ENCODE assay signal across 7 cellular contexts in the genomic region with DNA sequence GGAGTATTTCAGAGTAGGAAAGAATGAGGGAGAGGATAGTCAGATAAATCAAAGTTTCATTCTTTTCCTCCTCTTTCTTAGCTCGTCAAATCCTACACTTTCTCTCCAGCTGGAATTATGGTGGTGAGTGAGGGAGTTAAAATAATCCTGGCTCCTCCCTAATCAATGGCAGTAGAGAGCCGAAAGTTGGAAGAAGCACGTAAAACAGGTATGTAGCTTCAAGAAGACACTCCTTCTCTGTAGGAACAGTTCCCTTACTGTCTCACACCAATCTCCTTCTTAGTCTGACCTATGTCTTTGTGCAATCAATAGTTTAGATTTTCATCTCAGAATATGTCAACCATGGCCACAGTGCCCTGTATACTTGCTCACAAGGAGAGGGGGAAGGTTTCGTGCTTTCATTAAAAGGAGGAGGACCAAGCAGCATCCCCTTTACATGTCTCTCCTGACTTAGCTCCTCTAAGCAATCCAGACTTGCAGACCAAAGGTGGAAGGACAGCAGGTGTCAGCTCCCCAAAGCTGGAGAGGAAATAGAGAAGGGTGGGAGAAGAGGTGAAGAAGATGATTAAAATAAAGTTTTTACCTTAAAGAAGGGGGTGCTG. TPM values are rescaled to one million over a fixed set of nuclear protein-coding genes. Genes with fewer than 3 reads are reported as not detected.
DNase-seq lines count a peak whose midpoint lies in the region; ATAC-seq and TF ChIP-seq lines count a peak whose summit lies in the region.

No MANE protein-coding gene starts in this region.

- peak overlapping the region; percentile 80 for H3K27ac ChIP-seq in IMR-90 (ENCODE audit: insufficient read depth, low read length)

- no TSS peak for BruUV-seq in IMR-90 (replicated peaks; lab: Mats Ljungman, UMichigan)

- H3K4me1 Mint-ChIP-seq in activated B cell treated with CpG ODN at 0.5 μM for 24 hours: peaks cover 65% of the 10 kb centered on the region
- peaks cover 60% of the 10 kb centered on the region for H3K4me1 Mint-ChIP-seq in stimulated activated memory B cell treated with anti-CD40 and anti-IgM and Interleukin-4, amounts not matched to agents 10 μg/mL and 1 μg/mL and 100 μg/mL, for 72 hours

- TF ChIP-seq POLR2A in IMR-90 (IDR thresholded peaks at IDR 0.05; ENCODE audit: low read depth, low read length): no peak

- H2AK9ac ChIP-seq in IMR-90 (replicated peaks; ENCODE audit: low read depth, low read length, poor library complexity): peak overlapping the region; percentile 82

- peak overlapping the region; percentile 62 for H3K18ac ChIP-seq in IMR-90 (ENCODE audit: low read depth, low read length)

- POLR2A ChIA-PET in IMR-90 (lab: Charles Lee; ENCODE audit: unreplicated experiment): interaction anchor here (1.0 kb wide), 1 partner anchor 42 kb away, joined by 4 read pairs; a partner anchor contains a TSS
- POLR2A ChIA-PET in activated B cell treated with CpG ODN at 0.5 μM for 24 hours (lab: Charles Lee): interaction anchor here (0.6 to 1.9 kb wide), 12 partner anchors 32 to 809 kb away, joined by 3 to 8 read pairs (median 4); a partner anchor contains a TSS

- dilution Hi-C loops in IMR-90 (cut with HindIII; ENCODE audit: low sequenced_read_pairs, unreplicated experiment): no loop called here

- peak overlapping the region; percentile 57 to 81 for H4K8ac ChIP-seq in IMR-90 (ENCODE audit: low read depth in 2 of 2, low read length in 2 of 2)

- H2AFZ ChIP-seq in IMR-90 (replicated peaks; ENCODE audit: low read length, poor library complexity): peak overlapping the region; percentile 93

- no peak overlapping the region; the same call in 1 of the 3 replicates for H2BK15ac ChIP-seq in IMR-90 (ENCODE audit: low read depth, low read length)

- WGBS in IMR-90 (ENCODE audit: extremely low coverage in 2 of 2, insufficient read length in 1 of 2), 2 experiments: no CpG with 5 or more reads among the region's 4 CpGs

- H3K4ac ChIP-seq in IMR-90 (ENCODE audit: low read depth, low read length): peak overlapping the region; percentile 82

- peak overlapping the region; percentile 37; the same call in 1 of the 2 replicates for H2AK5ac ChIP-seq in IMR-90 (ENCODE audit: low read depth, low read length)

- no peak overlapping the region for H3K56ac ChIP-seq in IMR-90 (ENCODE audit: extremely low read depth, insufficient read depth, low read length)

- peaks cover 11 to 40% of the 10 kb centered on the region in 2 experiments for H3K79me1 ChIP-seq in IMR-90 (ENCODE audit: low read depth in 1 of 2, low read length in 2 of 2)

- H3K36me3 Mint-ChIP-seq in activated B cell treated with CpG ODN at 0.5 μM for 24 hours (ENCODE audit: low read depth): peaks cover 11% of the 10 kb centered on the region
- peaks cover 15% of the 10 kb centered on the region for H3K36me3 Mint-ChIP-seq in stimulated activated memory B cell treated with anti-CD40 and anti-IgM and Interleukin-4, amounts not matched to agents 10 μg/mL and 1 μg/mL and 100 μg/mL, for 72 hours

- in situ Hi-C loops in IMR-90 (cut with MboI; ENCODE audit: low sequenced_read_pairs): no loop called here

- peak overlapping the region; percentile 83; the same call in 1 of the 2 replicates for H3K23ac ChIP-seq in IMR-90 (ENCODE audit: low read depth, low read length)

- intact Hi-C loops in IMR-90 (cut with micrococcal nuclease) (loop anchor here (5.0 to 10.0 kb wide), 2 partner anchors 56 to 441 kb away; a partner anchor contains a TSS), activated B cell treated with CpG ODN at 0.5 μM for 24 hours (cut with micrococcal nuclease) (loop anchor here (5.0 to 10.0 kb wide), 4 partner anchors 151 to 606 kb away; a partner anchor contains a TSS)

- peak overlapping the region; percentile 98 for H3K4me3 Mint-ChIP-seq in activated B cell treated with CpG ODN at 0.5 μM for 24 hours
- H3K4me3 Mint-ChIP-seq in stimulated activated memory B cell treated with anti-CD40 and anti-IgM and Interleukin-4, amounts not matched to agents 10 μg/mL and 1 μg/mL and 100 μg/mL, for 72 hours: peak overlapping the region; percentile 97

- H3K27ac Mint-ChIP-seq in activated B cell treated with CpG ODN at 0.5 μM for 24 hours: peak overlapping the region; percentile 93
- peak overlapping the region; percentile 98 for H3K27ac Mint-ChIP-seq in stimulated activated memory B cell treated with anti-CD40 and anti-IgM and Interleukin-4, amounts not matched to agents 10 μg/mL and 1 μg/mL and 100 μg/mL, for 72 hours

- H3K36me3 ChIP-seq in IMR-90 (ENCODE audit: control insufficient read depth, insufficient read depth, low read length): peaks cover 9% of the 10 kb centered on the region; the same call in 1 of the 2 replicates
- H3K36me3 ChIP-seq in iPS-15b (ENCODE audit: control insufficient read depth, insufficient read depth, low read length): no peaks in the 10 kb centered on the region

- no peaks in the 10 kb centered on the region for H3K27me3 Mint-ChIP-seq in activated B cell treated with CpG ODN at 0.5 μM for 24 hours
- no peaks in the 10 kb centered on the region for H3K27me3 Mint-ChIP-seq in stimulated activated memory B cell treated with anti-CD40 and anti-IgM and Interleukin-4, amounts not matched to agents 10 μg/mL and 1 μg/mL and 100 μg/mL, for 72 hours

- H3K9me1 ChIP-seq in IMR-90 (ENCODE audit: insufficient read depth, low read length): peaks cover 11% of the 10 kb centered on the region

- H3K9me3 ChIP-seq in IMR-90 (ENCODE audit: control insufficient read depth, insufficient read depth, low read length): no peaks in the 10 kb centered on the region
- H3K9me3 ChIP-seq in iPS-15b (ENCODE audit: control insufficient read depth, insufficient read depth, low read length): no peaks in the 10 kb centered on the region

- peak overlapping the region; percentile 75 for H2BK5ac ChIP-seq in IMR-90 (ENCODE audit: low read depth, low read length, poor library complexity, severe bottlenecking)

- H3K27me3 ChIP-seq in IMR-90 (ENCODE audit: control insufficient read depth, insufficient read depth, low read length) (no peaks in the 10 kb centered on the region), iPS-15b (ENCODE audit: control insufficient read depth, insufficient read depth, low read length) (no peaks in the 10 kb centered on the region)

- CTCF ChIA-PET in IMR-90 (lab: Yijun Ruan, JAX): interaction anchor here (0.5 to 2.3 kb wide), 7 partner anchors 9 to 628 kb away, joined by 3 to 24 read pairs (median 6); a partner anchor contains a TSS
- CTCF ChIA-PET in activated B cell treated with CpG ODN at 0.5 μM for 24 hours (lab: Charles Lee): interaction anchor here (1.0 to 2.6 kb wide), 6 partner anchors 8 to 446 kb away, joined by 3 to 19 read pairs (median 4); no protein-coding TSS in a partner anchor

- H3K4me3 ChIP-seq in IMR-90 (ENCODE audit: insufficient read depth, low read depth, low read length) (peak overlapping the region; percentile 47), iPS-15b (ENCODE audit: low read depth, low read length) (peak overlapping the region; percentile 47)

- H3K14ac ChIP-seq in IMR-90 (replicated peaks; ENCODE audit: low read depth, low read length): peak overlapping the region; percentile 87

- peak overlapping the region; percentile 79 for H3K4me2 ChIP-seq in IMR-90 (ENCODE audit: low read depth, low read length)

- peak overlapping the region; percentile 82; the same call in 1 of the 2 replicates for H2BK120ac ChIP-seq in IMR-90 (ENCODE audit: low read depth, low read length)

- H3K9ac ChIP-seq in IMR-90 (ENCODE audit: low read depth, low read length) (peak overlapping the region; percentile 88), iPS-15b (ENCODE audit: low read depth, low read length) (no peak overlapping the region)

- H4K20me1 ChIP-seq in IMR-90 (ENCODE audit: insufficient read depth, low read length): no peaks in the 10 kb centered on the region

- TF ChIP-seq CTCF in IMR-90 (conservative IDR thresholded peaks at IDR 0.05; ENCODE audit: low read depth, low read length): no peak
- no peak for TF ChIP-seq CTCF in activated B cell treated with CpG ODN at 0.5 μM for 24 hours (IDR thresholded peaks at IDR 0.05)

- H2BK20ac ChIP-seq in IMR-90 (ENCODE audit: low read depth, low read length): no peak overlapping the region

- H3K9me3 Mint-ChIP-seq in activated B cell treated with CpG ODN at 0.5 μM for 24 hours: no peaks in the 10 kb centered on the region
- no peaks in the 10 kb centered on the region for H3K9me3 Mint-ChIP-seq in stimulated activated memory B cell treated with anti-CD40 and anti-IgM and Interleukin-4, amounts not matched to agents 10 μg/mL and 1 μg/mL and 100 μg/mL, for 72 hours

- H3K4me1 ChIP-seq in IMR-90 (ENCODE audit: control insufficient read depth, insufficient read depth, low read length): peaks cover 8% of the 10 kb centered on the region
- H3K4me1 ChIP-seq in iPS-15b (ENCODE audit: control insufficient read depth, insufficient read depth, low read length): peaks cover 15% of the 10 kb centered on the region

- H4K5ac ChIP-seq in IMR-90 (ENCODE audit: low read depth, low read length): peak overlapping the region; percentile 70; the same call in 1 of the 2 replicates

- no peak for TF ChIP-seq RAD21 in IMR-90 (IDR thresholded peaks at IDR 0.05; ENCODE audit: low read length)

- DNase-seq in IMR-90 (no peak), activated B cell treated with CpG ODN at 0.5 μM for 24 hours (no peak), DMS114 treated with DMSO at 0.1 percent for 48 hours (lab: John Stamatoyannopoulos, UW; ENCODE audit: unreplicated experiment) (no peak)
- DNase-seq in effector CD4-positive, alpha-beta T cell: no peak

- no peak for ATAC-seq in IMR-90 (ENCODE audit: low read depth)
- ATAC-seq in activated B cell treated with CpG ODN at 0.5 μM for 24 hours (ENCODE audit: low read depth): no peak
- no peak for ATAC-seq in stimulated activated memory B cell treated with anti-CD40 and anti-IgM and Interleukin-4, amounts not matched to agents 10 μg/mL and 1 μg/mL and 100 μg/mL, for 72 hours
- no peak for ATAC-seq in GM19351 (IDR thresholded peaks at IDR 0.05; ENCODE audit: unreplicated experiment)

- peak overlapping the region; percentile 76 for H4K91ac ChIP-seq in IMR-90 (ENCODE audit: insufficient read depth, low read depth, low read length)

RNA-seq across cellular contexts. Expression of a gene that starts 0.9 kb away (rescaled TPM):
- 5.8 and 6.6 TPM in 2 replicates for total RNA-seq in IMR-90 (2012; rRNA removed)
- 6.6 and 7.3 TPM in 2 replicates for polyA plus RNA-seq in IMR-90 (2012; rRNA removed)
- 5.4 and 6.1 TPM in 2 replicates for polyA plus RNA-seq in IMR-90 (2012; cell fraction: cytosol; rRNA removed)
- polyA plus RNA-seq in IMR-90 (2012; cell fraction: nucleus; rRNA removed; ENCODE audit: low replicate concordance): 18.8 TPM in 2 replicates
- 8.9 and 10.7 TPM in 2 replicates for total RNA-seq in activated B cell treated with CpG ODN at 0.5 μM for 24 hours

RNA-seq across cellular contexts. Expression of a gene that starts 2.4 kb away (rescaled TPM):
- 7.9 and 8.6 TPM in 2 replicates for total RNA-seq in IMR-90 (2012; rRNA removed)
- polyA plus RNA-seq in IMR-90 (2012; rRNA removed): 9.4 and 9.6 TPM in 2 replicates
- polyA plus RNA-seq in IMR-90 (2012; cell fraction: cytosol; rRNA removed): 4.6 and 6.5 TPM in 2 replicates
- 3.4 and 9.4 TPM in 2 replicates for polyA plus RNA-seq in IMR-90 (2012; cell fraction: nucleus; rRNA removed; ENCODE audit: low replicate concordance)
- total RNA-seq in activated B cell treated with CpG ODN at 0.5 μM for 24 hours: 12.9 and 14.2 TPM in 2 replicates

RNA-seq across cellular contexts. Expression of a gene that starts 23.7 kb away (rescaled TPM):
- total RNA-seq in IMR-90 (2012; rRNA removed): under 0.01 and 0.36 TPM in 2 replicates
- polyA plus RNA-seq in IMR-90 (2012; rRNA removed): 0.16 and 0.21 TPM in 2 replicates
- polyA plus RNA-seq in IMR-90 (2012; cell fraction: cytosol; rRNA removed): 0.23 and 0.24 TPM in 2 replicates
- polyA plus RNA-seq in IMR-90 (2012; cell fraction: nucleus; rRNA removed; ENCODE audit: low replicate concordance): 0.25 and 0.26 TPM in 2 replicates
- not detected in 2 replicates for total RNA-seq in activated B cell treated with CpG ODN at 0.5 μM for 24 hours

RNA-seq across cellular contexts. Expression of a gene that starts 30.6 kb away (rescaled TPM):
- under 0.01 TPM in 1 of 2 replicates, not detected in the other for total RNA-seq in IMR-90 (2012; rRNA removed)
- polyA plus RNA-seq in IMR-90 (2012; rRNA removed): 0.10 and 0.38 TPM in 2 replicates
- polyA plus RNA-seq in IMR-90 (2012; cell fraction: cytosol; rRNA removed): 0.05 and 0.15 TPM in 2 replicates
- polyA plus RNA-seq in IMR-90 (2012; cell fraction: nucleus; rRNA removed; ENCODE audit: low replicate concordance): 0.79 and 1.3 TPM in 2 replicates
- 1.00 and 1.2 TPM in 2 replicates for total RNA-seq in activated B cell treated with CpG ODN at 0.5 μM for 24 hours

RNA-seq across cellular contexts. Expression of a gene that starts 31.2 kb away (rescaled TPM):
- total RNA-seq in IMR-90 (2012; rRNA removed): 99.2 and 118 TPM in 2 replicates
- 126 and 127 TPM in 2 replicates for polyA plus RNA-seq in IMR-90 (2012; rRNA removed)
- 70.7 and 75.7 TPM in 2 replicates for polyA plus RNA-seq in IMR-90 (2012; cell fraction: cytosol; rRNA removed)
- polyA plus RNA-seq in IMR-90 (2012; cell fraction: nucleus; rRNA removed; ENCODE audit: low replicate concordance): 51.7 and 154 TPM in 2 replicates
- total RNA-seq in activated B cell treated with CpG ODN at 0.5 μM for 24 hours: 95.5 and 106 TPM in 2 replicates
